9 cellular contexts compared by ENCODE assay signal in the genomic region with DNA sequence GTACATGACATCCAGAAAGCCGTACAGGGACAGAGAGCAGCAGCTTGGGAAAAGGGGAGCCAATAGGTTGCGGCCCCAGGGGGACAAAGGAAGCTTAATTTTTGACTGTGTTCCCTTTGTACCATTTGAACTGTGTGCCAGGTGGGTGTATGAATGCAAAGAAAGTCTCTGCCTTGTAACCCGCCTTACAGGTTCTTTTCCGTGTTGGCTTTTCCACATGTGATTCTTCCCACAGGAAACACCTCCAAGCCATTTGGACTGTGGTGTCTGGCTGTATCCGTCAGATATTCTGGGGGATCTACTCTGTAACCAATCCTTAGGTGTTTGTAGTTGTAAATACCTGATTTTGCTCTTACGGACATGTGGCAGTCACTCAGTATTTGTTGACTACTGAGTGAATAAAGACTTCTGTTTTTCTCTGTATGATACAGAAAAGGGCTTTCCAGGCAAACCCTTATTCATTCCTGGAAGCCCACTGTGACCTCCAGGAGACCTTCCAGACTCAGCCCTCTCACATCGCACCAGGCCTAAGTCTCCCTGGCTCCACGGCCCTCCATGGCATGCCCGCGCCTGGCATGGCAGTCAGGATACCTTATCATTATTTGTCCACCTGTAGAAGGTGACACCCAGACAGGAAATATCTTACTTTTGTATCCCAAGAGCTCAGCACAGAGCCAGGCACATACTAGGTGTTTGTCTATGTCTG. TPM values are rescaled to one million over a fixed set of nuclear protein-coding genes. Genes with fewer than 3 reads are reported as not detected.
DNase-seq lines count a peak whose midpoint lies in the region; ATAC-seq and TF ChIP-seq lines count a peak whose summit lies in the region.
"Had no signal": no experiment of that assay in that cellular context is flagged by ENCODE, and none has a peak within 500 bp of the region (broad histone marks: within the 10 kb centered on the region; RNA-seq: fewer than 3 reads in every experiment).

No MANE protein-coding gene starts in this region.

- peaks cover 28% of the 10 kb centered on the region for H3K27me3 Mint-ChIP-seq in GM23338 (ENCODE audit: insufficient read depth, low read depth, poor library complexity)
- peaks cover 24% of the 10 kb centered on the region for H3K27me3 Mint-ChIP-seq in activated CD4-positive, alpha-beta memory T cell treated with anti-CD3 and anti-CD28 coated beads for 36 hours

- no peaks in the 10 kb centered on the region; the same call in 1 of the 2 replicates for H4K20me1 ChIP-seq in GM23338 (replicated peaks; ENCODE audit: insufficient read depth)

- POLR2A ChIA-PET in activated CD4-positive, alpha-beta memory T cell treated with anti-CD3 and anti-CD28 coated beads for 36 hours (lab: Charles Lee), result no interaction called here

- ATAC-seq in GM23338, result no peak
- no peak for ATAC-seq in gastrocnemius medialis
- no peak for ATAC-seq in HG02763 (IDR thresholded peaks at IDR 0.05; ENCODE audit: unreplicated experiment)
- no peak for ATAC-seq in HG02571 (IDR thresholded peaks at IDR 0.05; ENCODE audit: unreplicated experiment)

- intact Hi-C loops in activated CD4-positive, alpha-beta memory T cell treated with anti-CD3 and anti-CD28 coated beads for 36 hours (cut with micrococcal nuclease), result no loop called here
- intact Hi-C loops in gastrocnemius medialis (cut with DNase I; ENCODE audit: low total_unique reads), result loop anchor here (1.0 kb wide), 1 partner anchor 9 kb away; no protein-coding TSS in a partner anchor

- peak overlapping the region; percentile 95 for H3K4me2 ChIP-seq in GM23338

- peaks cover 12% of the 10 kb centered on the region for H3K4me1 ChIP-seq in GM23338 (ENCODE audit: insufficient read depth)
- peaks cover 0 to 65% of the 10 kb centered on the region in 2 donors for H3K4me1 ChIP-seq in right atrium auricular region
- H3K4me1 ChIP-seq in gastrocnemius medialis, result peaks cover 51 to 65% of the 10 kb centered on the region in 2 donors

- H3K27ac ChIP-seq in GM23338 (ENCODE audit: low read depth) (no peak overlapping the region), right atrium auricular region (peak overlapping the region; percentile 89 to 91), gastrocnemius medialis (peak overlapping the region; percentile 84 to 88 (median 86))

- H3K36me3 Mint-ChIP-seq in GM23338 (ENCODE audit: low read depth), result peaks cover 23% of the 10 kb centered on the region
- no peaks in the 10 kb centered on the region for H3K36me3 Mint-ChIP-seq in activated CD4-positive, alpha-beta memory T cell treated with anti-CD3 and anti-CD28 coated beads for 36 hours

- H2AFZ ChIP-seq in GM23338, result no peak overlapping the region

- H3K4me3 ChIP-seq in GM23338, result peak overlapping the region; percentile 72
- H3K4me3 ChIP-seq in right atrium auricular region, result peak overlapping the region; percentile 75 to 78
- H3K4me3 ChIP-seq in gastrocnemius medialis, result peak overlapping the region; percentile 59 to 70 (median 62)

- no peaks in the 10 kb centered on the region; the same call in none of the 2 replicates for H3K9me2 ChIP-seq in GM23338 (ENCODE audit: insufficient read depth)

- DNase-seq in GM23338 (ENCODE audit: low spot score) (no peak), right atrium auricular region (ENCODE audit: low spot score) (no peak), gastrocnemius medialis (no peak), DMS79 treated with DMSO at 0.1 percent for 48 hours (lab: John Stamatoyannopoulos, UW) (no peak), cortex of kidney (lab: John Stamatoyannopoulos, UW) (no peak)
- DNase-seq in activated CD4-positive, alpha-beta memory T cell treated with anti-CD3 and anti-CD28 coated beads for 36 hours, result no peak

- CTCF ChIA-PET in activated CD4-positive, alpha-beta memory T cell treated with anti-CD3 and anti-CD28 coated beads for 36 hours (lab: Charles Lee), result no interaction called here

- H3K4me3 Mint-ChIP-seq in GM23338, result peak overlapping the region; percentile 86
- H3K4me3 Mint-ChIP-seq in activated CD4-positive, alpha-beta memory T cell treated with anti-CD3 and anti-CD28 coated beads for 36 hours, result peak overlapping the region; percentile 78

- TF ChIP-seq CTCF in GM23338 (conservative IDR thresholded peaks at IDR 0.05; ENCODE audit: low read depth in 2 of 2), result no peak
- TF ChIP-seq CTCF in right atrium auricular region (IDR thresholded peaks at IDR 0.05), result no peak
- no peak for TF ChIP-seq CTCF in gastrocnemius medialis (IDR thresholded peaks at IDR 0.05 in 4 of 5, conservative IDR thresholded peaks at IDR 0.05 in 1 of 5)

- H3K9me3 ChIP-seq in right atrium auricular region, result no peaks in the 10 kb centered on the region
- H3K9me3 ChIP-seq in gastrocnemius medialis, result no peaks in the 10 kb centered on the region
- H3K9me3 ChIP-seq: tibial nerve had no signal

- H3K79me2 ChIP-seq in GM23338 (replicated peaks; ENCODE audit: insufficient read depth), result peaks cover 16% of the 10 kb centered on the region

- in situ Hi-C loops in gastrocnemius medialis (cut with MboI; ENCODE audit: low sequenced_read_pairs in 4 of 4), result no loop called here

- no peaks in the 10 kb centered on the region; the same call in 2 of the 3 replicates for H3K9me3 Mint-ChIP-seq in GM23338
- H3K9me3 Mint-ChIP-seq in activated CD4-positive, alpha-beta memory T cell treated with anti-CD3 and anti-CD28 coated beads for 36 hours, result no peaks in the 10 kb centered on the region

- no peak for TF ChIP-seq POLR2A in gastrocnemius medialis (IDR thresholded peaks at IDR 0.05)

- H3F3A ChIP-seq in GM23338 (replicated peaks; ENCODE audit: low read depth), result no peaks in the 10 kb centered on the region; the same call in 1 of the 2 replicates

- H3K36me3 ChIP-seq in GM23338 (ENCODE audit: insufficient read depth) (0 out of 2 replicates have a peak, but pooled peaks cover 3% of the 10 kb centered on the region), right atrium auricular region (no peaks in the 10 kb centered on the region), gastrocnemius medialis (no peaks in the 10 kb centered on the region)
- H3K36me3 ChIP-seq: tibial nerve had no signal

- H3K27me3 ChIP-seq in GM23338 (ENCODE audit: insufficient read depth) (peaks cover 40% of the 10 kb centered on the region), right atrium auricular region (no peaks in the 10 kb centered on the region), gastrocnemius medialis (no peaks in the 10 kb centered on the region)

- peaks cover 29% of the 10 kb centered on the region for H3K4me1 Mint-ChIP-seq in GM23338
- peaks cover 15% of the 10 kb centered on the region for H3K4me1 Mint-ChIP-seq in activated CD4-positive, alpha-beta memory T cell treated with anti-CD3 and anti-CD28 coated beads for 36 hours (ENCODE audit: low read depth)

- no peak overlapping the region for H3K27ac Mint-ChIP-seq in GM23338
- no peak overlapping the region for H3K27ac Mint-ChIP-seq in activated CD4-positive, alpha-beta memory T cell treated with anti-CD3 and anti-CD28 coated beads for 36 hours

TF ChIP-seq in GM23338, 12 proteins besides CTCF, POLR2A, EP300 and RAD21:
- TF ChIP-seq ZNF331 (CRISPR knock-in tag; IDR thresholded peaks at IDR 0.05; ENCODE audit: low read depth), result no peak

RNA-seq across cellular contexts. Expression of gene LRRFIP1, which starts 1.2 kb away (rescaled TPM):
- total RNA-seq in GM23338 (2014; rRNA removed; shearing (Covaris generic)), result 57.4 and 59.6 TPM in 2 replicates
- 160 and 178 TPM in 2 replicates for polyA plus RNA-seq in GM23338 (2016; fragmentation: Nextera tagmentation; extraction: Ambion mirVana)
- 100 to 1,000 TPM; 238 to 240 TPM for total RNA-seq in activated CD4-positive, alpha-beta memory T cell treated with anti-CD3 and anti-CD28 coated beads for 36 hours
- total RNA-seq in right atrium auricular region (10 to 100 TPM; 71.2 to 88.5 TPM), gastrocnemius medialis (10 to 100 TPM; 37.9 to 74.1 (median 54.0) TPM)

RNA-seq across cellular contexts. Expression of gene RAB17, which starts 38.1 kb away (rescaled TPM):
- 21.4 and 26.9 TPM in 2 replicates for total RNA-seq in GM23338 (2014; rRNA removed; shearing (Covaris generic))
- 17.4 and 22.4 TPM in 2 replicates for polyA plus RNA-seq in GM23338 (2016; fragmentation: Nextera tagmentation; extraction: Ambion mirVana)
- total RNA-seq in activated CD4-positive, alpha-beta memory T cell treated with anti-CD3 and anti-CD28 coated beads for 36 hours, result not detected
- total RNA-seq in right atrium auricular region (1 to 10 TPM; 1.0 to 4.5 TPM), gastrocnemius medialis (1 to 10 TPM in 1 of 4 donors, under 1 TPM in 1, not detected in 2; 0.42 to 1.3 TPM)
